ENCODE assay signal across 9 cellular contexts in genomic region chr1:63322944-63323865, GRCh38. TPM values are rescaled to one million over a fixed set of nuclear protein-coding genes. Genes with fewer than 3 reads are reported as not detected.
DNase-seq lines count a peak whose midpoint lies in the region; ATAC-seq and TF ChIP-seq lines count a peak whose summit lies in the region.
"Had no signal": no experiment of that assay in that cellular context is flagged by ENCODE, and none has a peak within 500 bp of the region (broad histone marks: within the 10 kb centered on the region; RNA-seq: fewer than 3 reads in every experiment).

No MANE protein-coding gene starts in this region.

- peak overlapping the region; percentile 29 to 59 for H3K4me3 ChIP-seq in left lung
- H3K4me3 ChIP-seq in suprapubic skin = peak overlapping the region; percentile 65

- WGBS in suprapubic skin = no CpG with 5 or more reads among the region's 104 CpGs

- H3K27ac ChIP-seq in left lung (no peak overlapping the region), suprapubic skin (peak overlapping the region; percentile 55)

- no peak for DNase-seq in activated CD4-positive, CD25-positive, alpha-beta regulatory T cell (lab: John Stamatoyannopoulos, UW)
- peak; percentile 2 for DNase-seq in NCI-H446 treated with DMSO at 0.1 percent for 48 hours (lab: John Stamatoyannopoulos, UW)
- peak in 1 of 2 donors; percentile 49 for DNase-seq in activated naive CD4-positive, alpha-beta T cell treated with anti-CD3 and anti-CD28 coated beads, Interleukin-2, amount 50 U/mL, for 72 hours (ENCODE audit: low spot score in 2 of 2)
- DNase-seq in left lung = peak in 1 of 2 donors; percentile 85
- DNase-seq in suprapubic skin (ENCODE audit: low spot score in 2 of 2) = peak in 1 of 2 donors; percentile 65
- no peak for DNase-seq in GM19240 (ENCODE audit: insufficient read length, low spot score)
- DNase-seq: DND-41 had no signal

- TF ChIP-seq CTCF in left lung (IDR thresholded peaks at IDR 0.05) (no peak), suprapubic skin (IDR thresholded peaks at IDR 0.05) (no peak)

- H3K27me3 ChIP-seq in left lung (peaks cover 100% of the 10 kb centered on the region in 2 donors), suprapubic skin (peaks cover 100% of the 10 kb centered on the region)

- H3K36me3 ChIP-seq in left lung (no peaks in the 10 kb centered on the region), suprapubic skin (no peaks in the 10 kb centered on the region)

- H3K4me1 ChIP-seq in left lung = peaks cover 11 to 43% of the 10 kb centered on the region in 2 donors
- peaks cover 53% of the 10 kb centered on the region for H3K4me1 ChIP-seq in suprapubic skin

- intact Hi-C loops in left lung (cut with DNase I) = no loop called here

- TF ChIP-seq POLR2A in suprapubic skin (IDR thresholded peaks at IDR 0.05) = no peak

- peak overlapping the region in 1 of 2 donors; percentile 9 for H3K27ac Mint-ChIP-seq in activated naive CD4-positive, alpha-beta T cell treated with anti-CD3 and anti-CD28 coated beads, Interleukin-2, amount 50 U/mL, for 72 hours

- no peak for TF ChIP-seq EP300 in suprapubic skin (IDR thresholded peaks at IDR 0.05)

- peak; percentile 36 to 39 for ATAC-seq in activated CD4-positive, CD25-positive, alpha-beta regulatory T cell treated with anti-CD3 and anti-CD28 coated beads, Interleukin-2, amount 50 U/mL, for 24 hours
- peak; percentile 51 to 58 for ATAC-seq in activated naive CD4-positive, alpha-beta T cell treated with anti-CD3 and anti-CD28 coated beads, Interleukin-2, amount 50 U/mL, for 72 hours
- ATAC-seq in left lung (no peak), HG03039 (IDR thresholded peaks at IDR 0.05; ENCODE audit: unreplicated experiment) (no peak)

- H3K36me3 Mint-ChIP-seq in activated naive CD4-positive, alpha-beta T cell treated with anti-CD3 and anti-CD28 coated beads, Interleukin-2, amount 50 U/mL, for 72 hours = peaks cover 29 to 57% of the 10 kb centered on the region in 2 donors

- H3K9me3 ChIP-seq in left lung (no peaks in the 10 kb centered on the region), suprapubic skin (no peaks in the 10 kb centered on the region)

- peaks cover 10 to 11% of the 10 kb centered on the region in 2 donors for H3K9me3 Mint-ChIP-seq in activated naive CD4-positive, alpha-beta T cell treated with anti-CD3 and anti-CD28 coated beads, Interleukin-2, amount 50 U/mL, for 72 hours

RNA-seq across cellular contexts. Expression of gene FOXD3, which starts 0.8 kb away (rescaled TPM):
- total RNA-seq in activated naive CD4-positive, alpha-beta T cell treated with anti-CD3 and anti-CD28 coated beads, Interleukin-2, amount 50 U/mL, for 72 hours = not detected
- total RNA-seq in left lung = not detected
- 1 to 10 TPM in 2 of 4 donors, under 1 TPM in 1, not detected in 1; 0.26 to 2.8 (median 1.5) TPM for total RNA-seq in suprapubic skin

RNA-seq across cellular contexts. Expression of gene ALG6, which starts 44.2 kb away (rescaled TPM):
- 10 to 100 TPM; 19.8 to 21.1 TPM for total RNA-seq in activated naive CD4-positive, alpha-beta T cell treated with anti-CD3 and anti-CD28 coated beads, Interleukin-2, amount 50 U/mL, for 72 hours
- 10 to 100 TPM; 11.8 to 16.7 TPM for total RNA-seq in left lung
- total RNA-seq in suprapubic skin = 10 to 100 TPM in 3 of 4 donors, 1 to 10 TPM in 1; 10.0 to 45.0 (median 17.6) TPM

Comparison
In these comparisons a context has a peak if more than half of its experiments do, and no peak if none do; other contexts are left out.
1. ATAC-seq: peak in activated CD4-positive, CD25-positive, alpha-beta regulatory T cell treated with anti-CD3 and anti-CD28 coated beads, Interleukin-2, amount 50 U/mL, for 24 hours (2 of 2) and activated naive CD4-positive, alpha-beta T cell treated with anti-CD3 and anti-CD28 coated beads, Interleukin-2, amount 50 U/mL, for 72 hours (2 of 2); none in left lung (single experiment) and HG03039 (single experiment).